In the genomic region with DNA sequence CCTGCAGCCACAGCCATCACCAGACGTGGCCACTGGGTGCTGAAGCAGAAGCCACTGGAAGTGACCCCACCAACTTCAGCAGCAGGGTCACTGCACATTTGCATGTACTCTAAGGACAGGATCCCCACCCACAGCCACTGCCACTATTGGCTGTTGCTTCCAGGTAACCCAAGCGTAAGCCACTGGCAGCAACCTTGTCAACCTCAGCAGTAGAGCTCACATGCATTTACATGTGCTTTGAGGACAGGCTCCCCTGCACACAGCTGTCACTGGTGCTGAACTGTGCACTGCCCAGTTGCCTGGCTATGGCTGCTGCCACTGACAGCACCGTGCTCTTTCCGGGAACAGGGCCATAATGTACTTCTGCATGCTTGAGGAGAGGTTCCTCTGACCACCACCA, we compare ENCODE assay signal across 37 cellular contexts.
"Had no signal": no experiment of that assay in that cellular context is flagged by ENCODE, and none has a peak within 500 bp of the region (broad histone marks: within the 10 kb centered on the region; RNA-seq: fewer than 3 reads in every experiment).

No MANE protein-coding gene starts in this region.

- H3K4me1 Mint-ChIP-seq: activated B cell treated with CpG ODN at 0.5 μM for 24 hours; activated CD4-positive, alpha-beta T cell treated with anti-CD3 and anti-CD28 coated beads, Interleukin-2, amount 10 ng/mL, durations not matched to agents 24 days and 14 days; activated naive CD4-positive, alpha-beta T cell treated with anti-CD3 and anti-CD28 coated beads, Interleukin-2, amount 50 U/mL, for 24 hours; activated naive CD8-positive, alpha-beta T cell treated with anti-CD3 and anti-CD28 coated beads, Interleukin-2, amount 10 ng/mL, durations not matched to agents 7 days and 5 days; activated naive CD8-positive, alpha-beta T cell treated with anti-CD3 and anti-CD28 coated beads, Interleukin-2, amount 50 U/mL, for 24 hours; activated T-helper 17 cell treated with anti-CD3 and anti-CD28 coated beads, Interleukin-2, amount 50 U/mL, for 72 hours; brain; central memory CD8-positive, alpha-beta T cell had no signal

- H3K4me3 Mint-ChIP-seq: activated B cell treated with CpG ODN at 0.5 μM for 24 hours; activated CD4-positive, alpha-beta memory T cell treated with anti-CD3 and anti-CD28 coated beads for 36 hours; activated CD4-positive, alpha-beta T cell treated with anti-CD3 and anti-CD28 coated beads, Interleukin-2, amount 10 ng/mL, durations not matched to agents 24 days and 14 days; activated CD8-positive, alpha-beta T cell treated with anti-CD3 and anti-CD28 coated beads for 36 hours; activated naive CD4-positive, alpha-beta T cell treated with anti-CD3 and anti-CD28 coated beads for 36 hours; activated naive CD4-positive, alpha-beta T cell treated with anti-CD3 and anti-CD28 coated beads, Interleukin-2, amount 50 U/mL, for 24 hours; activated naive CD8-positive, alpha-beta T cell; activated naive CD8-positive, alpha-beta T cell treated with anti-CD3 and anti-CD28 coated beads, Interleukin-2, amount 10 ng/mL, durations not matched to agents 7 days and 5 days; activated naive CD8-positive, alpha-beta T cell treated with anti-CD3 and anti-CD28 coated beads, Interleukin-2, amount 50 U/mL, for 24 hours; activated T-cell treated with anti-CD3 and anti-CD28 coated beads, Interleukin-2, amount 50 U/mL, for 4 hours; activated T-cell treated with anti-CD3 and anti-CD28 coated beads, Interleukin-2, amount 50 U/mL, for 72 hours; activated T-helper 1 cell treated with anti-CD3 and anti-CD28 coated beads, Interleukin-12 subunit alpha, Interleukin-12 subunit beta, Interleukin-2, Interleukin-4 antibody, amounts not matched to agents 30 ng/mL and 10 ng/mL and 1 ng/mL, durations not matched to agents 14 hours and 24 hours and 36 hours; activated T-helper 17 cell treated with anti-CD3 and anti-CD28 coated beads, Interleukin-2, amount 50 U/mL, for 72 hours; brain; central memory CD8-positive, alpha-beta T cell; T-helper 1 cell treated with Interleukin-12 subunit alpha and Interleukin-12 subunit beta and Interleukin-4 antibody, amounts not matched to agents 30 μg/mL and 1 μg/mL, for 36 hours; T-helper 2 cell treated with Interferon-gamma antibody and Interleukin-4, amounts not matched to agents 5 μg/mL and 100 μg/mL, for 36 hours had no signal

- H3K27me3 ChIP-seq: ascending aorta, cardiac muscle cell had no signal

- H3K9me3 Mint-ChIP-seq: activated CD4-positive, alpha-beta T cell treated with anti-CD3 and anti-CD28 coated beads, Interleukin-2, amount 10 ng/mL, durations not matched to agents 24 days and 14 days; activated naive CD4-positive, alpha-beta T cell treated with anti-CD3 and anti-CD28 coated beads, Interleukin-2, amount 50 U/mL, for 24 hours; activated naive CD8-positive, alpha-beta T cell treated with anti-CD3 and anti-CD28 coated beads, Interleukin-2, amount 10 ng/mL, durations not matched to agents 7 days and 5 days; activated naive CD8-positive, alpha-beta T cell treated with anti-CD3 and anti-CD28 coated beads, Interleukin-2, amount 50 U/mL, for 24 hours; activated T-cell treated with anti-CD3 and anti-CD28 coated beads, Interleukin-2, amount 50 U/mL, for 4 hours; activated T-helper 17 cell treated with anti-CD3 and anti-CD28 coated beads, Interleukin-2, amount 50 U/mL, for 72 hours; brain; central memory CD8-positive, alpha-beta T cell; T-helper 2 cell treated with Interferon-gamma antibody and Interleukin-4, amounts not matched to agents 5 μg/mL and 100 μg/mL, for 36 hours had no signal

- H3K4me1 ChIP-seq: ascending aorta had no signal

- ATAC-seq: activated CD8-positive, alpha-beta T cell treated with anti-CD3 and anti-CD28 coated beads for 36 hours; activated naive CD8-positive, alpha-beta T cell treated with anti-CD3 and anti-CD28 coated beads, Interleukin-2, amount 50 U/mL, for 24 hours; activated T-cell treated with anti-CD3 and anti-CD28 coated beads, Interleukin-2, amount 50 U/mL, for 4 hours; activated T-cell treated with anti-CD3 and anti-CD28 coated beads, Interleukin-2, amount 50 U/mL, for 72 hours; activated T-helper 17 cell treated with anti-CD3 and anti-CD28 coated beads, Interleukin-2, amount 50 U/mL, for 72 hours had no signal

- H3K27ac ChIP-seq: ascending aorta, cardiac muscle cell, VCaP had no signal

- H3K36me3 ChIP-seq: ascending aorta, cardiac muscle cell had no signal

- H3K27me3 Mint-ChIP-seq: activated B cell treated with CpG ODN at 0.5 μM for 24 hours; activated CD4-positive, alpha-beta memory T cell treated with anti-CD3 and anti-CD28 coated beads for 36 hours; activated CD4-positive, alpha-beta T cell treated with anti-CD3 and anti-CD28 coated beads, Interleukin-2, amount 10 ng/mL, durations not matched to agents 24 days and 14 days; activated CD8-positive, alpha-beta T cell treated with anti-CD3 and anti-CD28 coated beads for 36 hours; activated naive CD4-positive, alpha-beta T cell treated with anti-CD3 and anti-CD28 coated beads, Interleukin-2, amount 50 U/mL, for 24 hours; activated naive CD8-positive, alpha-beta T cell; activated naive CD8-positive, alpha-beta T cell treated with anti-CD3 and anti-CD28 coated beads, Interleukin-2, amount 10 ng/mL, durations not matched to agents 7 days and 5 days; activated naive CD8-positive, alpha-beta T cell treated with anti-CD3 and anti-CD28 coated beads, Interleukin-2, amount 50 U/mL, for 24 hours; activated T-helper 17 cell treated with anti-CD3 and anti-CD28 coated beads, Interleukin-2, amount 50 U/mL, for 72 hours; central memory CD8-positive, alpha-beta T cell had no signal

- H3K36me3 Mint-ChIP-seq: activated CD4-positive, alpha-beta memory T cell treated with anti-CD3 and anti-CD28 coated beads for 36 hours; activated naive CD4-positive, alpha-beta T cell treated with anti-CD3 and anti-CD28 coated beads, Interleukin-2, amount 50 U/mL, for 24 hours; activated naive CD8-positive, alpha-beta T cell; activated naive CD8-positive, alpha-beta T cell treated with anti-CD3 and anti-CD28 coated beads, Interleukin-2, amount 10 ng/mL, durations not matched to agents 7 days and 5 days; brain had no signal

- DNase-seq: activated B cell treated with CpG ODN at 0.5 μM for 24 hours; activated CD4-positive, alpha-beta memory T cell treated with anti-CD3 and anti-CD28 coated beads for 36 hours; activated CD4-positive, alpha-beta T cell treated with anti-CD3 and anti-CD28 coated beads for 4 hours; activated CD4-positive, alpha-beta T cell treated with anti-CD3 and anti-CD28 coated beads, Interleukin-2, amount 10 ng/mL, durations not matched to agents 24 days and 14 days; activated CD4-positive, alpha-beta T cell treated with anti-CD3 and anti-CD28 coated beads, Interleukin-2, amount 50 U/mL, for 1 hour; activated CD4-positive, alpha-beta T cell treated with anti-CD3 and anti-CD28 coated beads, Interleukin-2, amount 50 U/mL, for 4 hours; activated CD4-positive, CD25-positive, alpha-beta regulatory T cell treated with anti-CD3 and anti-CD28 coated beads, Interleukin-2, amount 50 U/mL, for 72 hours; activated CD8-positive, alpha-beta memory T cell treated with anti-CD3 and anti-CD28 coated beads, Interleukin-2, amount 50 U/mL, for 4 hours; activated CD8-positive, alpha-beta T cell treated with anti-CD3 and anti-CD28 coated beads for 36 hours; activated effector memory CD4-positive, alpha-beta T cell treated with anti-CD3 and anti-CD28 coated beads, Interleukin-2, amount 50 U/mL, for 16 hours; activated gamma-delta T cell treated with Interleukin-2 at 50 U/mL for 16 hours; activated naive CD4-positive, alpha-beta T cell; activated naive CD4-positive, alpha-beta T cell treated with anti-CD3 and anti-CD28 coated beads for 36 hours; activated naive CD8-positive, alpha-beta T cell treated with anti-CD3 and anti-CD28 coated beads, Interleukin-2, amount 10 ng/mL, durations not matched to agents 7 days and 5 days; activated naive CD8-positive, alpha-beta T cell treated with anti-CD3 and anti-CD28 coated beads, Interleukin-2, amount 50 U/mL, for 24 hours; activated T-cell treated with anti-CD3 and anti-CD28 coated beads for 4 hours; activated T-cell treated with anti-CD3 and anti-CD28 coated beads, Interleukin-2, amount 50 U/mL, for 1 hour; activated T-cell treated with anti-CD3 and anti-CD28 coated beads, Interleukin-2, amount 50 U/mL, for 4 hours; activated T-cell treated with anti-CD3 and anti-CD28 coated beads, Interleukin-2, amount 50 U/mL, for 72 hours; amygdala; anterior cingulate cortex; caudate nucleus; SW 1271; T-helper 1 cell; T-helper 2 cell; T-helper 9 cell had no signal

- H3K4me3 ChIP-seq: ascending aorta, cardiac muscle cell had no signal

- H3K27ac Mint-ChIP-seq: activated B cell treated with CpG ODN at 0.5 μM for 24 hours; activated CD4-positive, alpha-beta memory T cell treated with anti-CD3 and anti-CD28 coated beads for 36 hours; activated CD4-positive, alpha-beta T cell treated with anti-CD3 and anti-CD28 coated beads, Interleukin-2, amount 10 ng/mL, durations not matched to agents 24 days and 14 days; activated CD8-positive, alpha-beta T cell treated with anti-CD3 and anti-CD28 coated beads for 36 hours; activated naive CD4-positive, alpha-beta T cell treated with anti-CD3 and anti-CD28 coated beads for 36 hours; activated naive CD4-positive, alpha-beta T cell treated with anti-CD3 and anti-CD28 coated beads, Interleukin-2, amount 50 U/mL, for 24 hours; activated naive CD8-positive, alpha-beta T cell; activated naive CD8-positive, alpha-beta T cell treated with anti-CD3 and anti-CD28 coated beads, Interleukin-2, amount 10 ng/mL, durations not matched to agents 7 days and 5 days; activated naive CD8-positive, alpha-beta T cell treated with anti-CD3 and anti-CD28 coated beads, Interleukin-2, amount 50 U/mL, for 24 hours; activated T-cell treated with anti-CD3 and anti-CD28 coated beads, Interleukin-2, amount 50 U/mL, for 72 hours; activated T-helper 1 cell treated with anti-CD3 and anti-CD28 coated beads, Interleukin-12 subunit alpha, Interleukin-12 subunit beta, Interleukin-2, Interleukin-4 antibody, amounts not matched to agents 30 ng/mL and 10 ng/mL and 1 ng/mL, durations not matched to agents 14 hours and 24 hours and 36 hours; activated T-helper 17 cell treated with anti-CD3 and anti-CD28 coated beads, Interleukin-2, amount 50 U/mL, for 72 hours; brain; T-helper 1 cell treated with Interleukin-12 subunit alpha and Interleukin-12 subunit beta and Interleukin-4 antibody, amounts not matched to agents 30 μg/mL and 1 μg/mL, for 36 hours; T-helper 2 cell treated with Interferon-gamma antibody and Interleukin-4, amounts not matched to agents 5 μg/mL and 100 μg/mL, for 36 hours had no signal
